In the genomic region with DNA sequence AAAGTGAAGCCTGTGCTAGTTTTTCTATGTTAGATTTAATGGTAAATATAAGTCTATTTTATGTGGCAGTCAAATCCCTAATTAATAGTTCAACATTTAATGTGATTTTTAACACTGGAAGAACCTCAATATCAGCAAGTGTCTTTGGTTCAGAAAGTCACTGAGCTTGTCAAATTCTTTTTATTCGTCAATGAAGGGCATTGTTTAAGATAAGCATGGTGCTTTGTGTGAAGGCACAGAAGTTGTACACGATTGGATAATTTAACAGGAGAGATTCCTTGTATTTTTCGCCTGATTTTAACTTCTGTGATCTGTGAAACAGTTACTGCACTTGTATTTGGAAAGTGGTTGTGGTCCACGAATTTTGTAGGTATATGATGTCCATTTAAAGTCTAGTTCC, we compare ENCODE assay signal across 21 cellular contexts. TPM values are rescaled to one million over a fixed set of nuclear protein-coding genes. Genes with fewer than 3 reads are reported as not detected.
A peak's percentile ranks its signal among the peaks of the same experiment; 100 is the strongest.
DNase-seq lines count a peak whose midpoint lies in the region; ATAC-seq, FAIRE-seq and TF ChIP-seq lines count a peak whose summit lies in the region.
"Had no signal": no experiment of that assay in that cellular context is flagged by ENCODE, and none has a peak within 500 bp of the region (broad histone marks: within the 10 kb centered on the region; RNA-seq: fewer than 3 reads in every experiment).

No MANE protein-coding gene starts in this region.

- ATAC-seq in GM12878 (no peak), HG02610 (IDR thresholded peaks at IDR 0.05; ENCODE audit: unreplicated experiment) (no peak), HG03095 (IDR thresholded peaks at IDR 0.05; ENCODE audit: unreplicated experiment) (no peak)
- ATAC-seq: A549; CD8-positive, alpha-beta T cell had no signal

- SMC1A ChIA-PET in GM12878 (lab: Charles Lee; ENCODE audit: uncharacterized antibody, unreplicated experiment) = interaction anchor here (0.6 to 0.8 kb wide), 2 partner anchors 11 to 327 kb away, joined by 3 to 4 read pairs; no protein-coding TSS in a partner anchor

- no peaks in the 10 kb centered on the region for H4K20me1 ChIP-seq in GM12878 (ENCODE audit: control insufficient read depth, insufficient read depth)

- H3K27me3 ChIP-seq in GM12878 (replicated peaks in 1 of 2; ENCODE audit: control insufficient read depth in 2 of 2, insufficient read depth in 2 of 2, low read length in 1 of 2) = peaks cover 4 to 12% of the 10 kb centered on the region in 2 experiments
- H3K27me3 ChIP-seq: BLaER1 treated with 17β-estradiol and CSF1 and Interleukin-3, amounts not matched to agents 10 nM and 100 nM had no signal

- RAD21 ChIA-PET in GM12878 (lab: Charles Lee; ENCODE audit: unreplicated experiment) = no interaction called here

- intact Hi-C loops in GM12878 (cut with micrococcal nuclease; ENCODE audit: unreplicated experiment) (no loop called here), cardiac septum (cut with DNase I) (no loop called here)

- H3K79me2 ChIP-seq in GM12878 (ENCODE audit: control insufficient read depth, insufficient read depth, low read length) = no peaks in the 10 kb centered on the region

- no peak overlapping the region for H3K9ac ChIP-seq in GM12878 (ENCODE audit: control insufficient read depth, insufficient read depth, low read length)
- H3K9ac ChIP-seq: BLaER1 treated with 17β-estradiol and CSF1 and Interleukin-3, amounts not matched to agents 10 nM and 100 nM had no signal

- no peak for DNase-seq in GM12878 (ENCODE audit: low read depth, low spot score)
- DNase-seq in globus pallidus (ENCODE audit: low spot score) = peak; percentile 40
- DNase-seq in pons (ENCODE audit: low spot score) = peak; percentile 76
- no peak for DNase-seq in cardiac septum (ENCODE audit: low spot score)
- DNase-seq: AML-193; Caco-2; Calu3; CD4-positive, alpha-beta T cell; CD8-positive, alpha-beta T cell; DMS79 treated with DMSO at 0.1 percent for 48 hours; GF-D8 had no signal

- no peak overlapping the region for H3K4me2 ChIP-seq in GM12878 (ENCODE audit: control insufficient read depth, insufficient read depth)
- H3K4me2 ChIP-seq: A549; BLaER1 treated with 17β-estradiol and CSF1 and Interleukin-3, amounts not matched to agents 10 nM and 100 nM had no signal

- FAIRE-seq in GM12878 (lab: Jason Lieb, UNC) = peak; percentile 13
- FAIRE-seq: A549, D721Med, G401.6, GM12892, GM18507 had no signal

- no peaks in the 10 kb centered on the region for H3K9me3 ChIP-seq in GM12878 (replicated peaks; ENCODE audit: control insufficient read depth, insufficient read depth, low read length)
- H3K9me3 ChIP-seq: A549, Caco-2 had no signal

- no peak overlapping the region for H2AFZ ChIP-seq in GM12878 (ENCODE audit: control insufficient read depth, low read depth, low read length)

- TF ChIP-seq EP300 in GM12878 (IDR thresholded peaks at IDR 0.05; ENCODE audit: borderline replicate concordance in 1 of 2, control insufficient read depth in 1 of 2, low read depth in 2 of 2, low read length in 2 of 2) = no peak

- BruUV-seq in GM12878 (replicated peaks; lab: Mats Ljungman, UMichigan) = no TSS peak

- TF ChIP-seq POLR2A in GM12878 (IDR thresholded peaks at IDR 0.05; ENCODE audit: low read depth, low read length) = no peak

- CTCF ChIA-PET in GM12878 (lab: Yijun Ruan, JAX) = no interaction called here

- in situ Hi-C loops in GM12878 (cut with MboI) = no loop called here

- no peaks in the 10 kb centered on the region for H3K36me3 ChIP-seq in GM12878 (ENCODE audit: control insufficient read depth in 2 of 2, insufficient read depth in 2 of 2, low read length in 1 of 2)

- H3K4me3 ChIP-seq in GM12878 = no peak overlapping the region
- H3K4me3 ChIP-seq: A549; BLaER1 treated with 17β-estradiol and CSF1 and Interleukin-3, amounts not matched to agents 10 nM and 100 nM had no signal

- TF ChIP-seq RAD21 in GM12878 (IDR thresholded peaks at IDR 0.05; ENCODE audit: insufficient read depth, low read depth, low read length) = no peak

- WGBS in GM12878 (ENCODE audit: insufficient coverage, insufficient replicate concordance, low lambda C conversion rate, missing lambda C conversion rate) = 14% methylated on average over 4 of the region's 4 CpGs

- TF ChIP-seq CTCF in GM12878 (IDR thresholded peaks at IDR 0.05 in 2 of 3, conservative IDR thresholded peaks at IDR 0.05 in 1 of 3; ENCODE audit: control insufficient read depth in 2 of 3, extremely low read depth in 1 of 3, insufficient read depth in 1 of 3, low read depth in 3 of 3, low read length in 3 of 3) = no peak

- POLR2A ChIA-PET in GM12878 (lab: Charles Lee) = no interaction called here

- H3K27ac ChIP-seq in GM12878 (ENCODE audit: control insufficient read depth, insufficient read depth) = no peak overlapping the region
- H3K27ac ChIP-seq: 22Rv1; A549; BLaER1 treated with 17β-estradiol and CSF1 and Interleukin-3, amounts not matched to agents 10 nM and 100 nM; C4-2B had no signal

- no peaks in the 10 kb centered on the region for H3K4me1 ChIP-seq in GM12878 (ENCODE audit: control insufficient read depth, insufficient read depth, low read length)
- H3K4me1 ChIP-seq: A549, Caco-2 had no signal

TF ChIP-seq in GM12878, 131 proteins besides CTCF, POLR2A, EP300 and RAD21 (continues in another document):
- no peak for TF ChIP-seq NFYA (IDR thresholded peaks at IDR 0.05; ENCODE audit: borderline replicate concordance, low read depth, low read length)
- no peak for TF ChIP-seq BCL3 (IDR thresholded peaks at IDR 0.05; ENCODE audit: borderline replicate concordance, insufficient read depth, low read depth, low read length, poor library complexity, severe bottlenecking)
- TF ChIP-seq JUNB (IDR thresholded peaks at IDR 0.05) = no peak
- TF ChIP-seq, protein P1, sequence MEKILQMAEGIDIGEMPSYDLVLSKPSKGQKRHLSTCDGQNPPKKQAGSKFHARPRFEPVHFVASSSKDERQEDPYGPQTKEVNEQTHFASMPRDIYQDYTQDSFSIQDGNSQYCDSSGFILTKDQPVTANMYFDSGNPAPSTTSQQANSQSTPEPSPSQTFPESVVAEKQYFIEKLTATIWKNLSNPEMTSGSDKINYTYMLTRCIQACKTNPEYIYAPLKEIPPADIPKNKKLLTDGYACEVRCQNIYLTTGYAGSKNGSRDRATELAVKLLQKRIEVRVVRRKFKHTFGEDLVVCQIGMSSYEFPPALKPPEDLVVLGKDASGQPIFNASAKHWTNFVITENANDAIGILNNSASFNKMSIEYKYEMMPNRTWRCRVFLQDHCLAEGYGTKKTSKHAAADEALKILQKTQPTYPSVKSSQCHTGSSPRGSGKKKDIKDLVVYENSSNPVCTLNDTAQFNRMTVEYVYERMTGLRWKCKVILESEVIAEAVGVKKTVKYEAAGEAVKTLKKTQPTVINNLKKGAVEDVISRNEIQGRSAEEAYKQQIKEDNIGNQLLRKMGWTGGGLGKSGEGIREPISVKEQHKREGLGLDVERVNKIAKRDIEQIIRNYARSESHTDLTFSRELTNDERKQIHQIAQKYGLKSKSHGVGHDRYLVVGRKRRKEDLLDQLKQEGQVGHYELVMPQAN (conservative IDR thresholded peaks at IDR 0.05) = no peak
- no peak for TF ChIP-seq ZNF274 (IDR thresholded peaks at IDR 0.05; ENCODE audit: insufficient read depth, insufficient read length)
- no peak for TF ChIP-seq RBBP5 (conservative IDR thresholded peaks at IDR 0.05)

RNA-seq across cellular contexts. Expression of gene RB1, which starts 30.2 kb away (rescaled TPM):
- 19.3 and 23.5 TPM in 2 replicates for total RNA-seq in GM12878 (2013; cell fraction: nucleolus; rRNA removed)
- 7.2 and 8.7 TPM in 2 replicates for total RNA-seq in GM12878 (2014; rRNA removed)
- total RNA-seq in GM12878 (2014; rRNA removed; fragmentation: Illumina TruSeq; extraction: Trizol) = 8.5 and 9.4 TPM in 2 replicates
- 7.5 and 9.0 TPM in 2 replicates for total RNA-seq in GM12878 (2021)
- polyA plus RNA-seq in GM12878 (2011; ENCODE audit: low read depth) = 4.1 TPM
- 45.0 and 74.9 TPM in 2 replicates for polyA plus RNA-seq in GM12878 (2011; rRNA removed)
- polyA plus RNA-seq in GM12878 (2011; cell fraction: cytosol; rRNA removed) = 14.8 and 20.7 TPM in 2 replicates
- polyA plus RNA-seq in GM12878 (2011; cell fraction: nucleus; rRNA removed) = 34.6 and 39.4 TPM in 2 replicates
- polyA plus RNA-seq in GM12878 (2012) = 7.8 and 13.0 TPM in 2 replicates
- 10.3 and 10.6 TPM in 2 replicates for polyA plus RNA-seq in GM12878 (2014; fragmentation: Illumina TruSeq; extraction: Trizol)
- polyA plus RNA-seq in GM12878 (2014; fragmentation: Nextera tagmentation; extraction: Ambion mirVana) = 1 to 10 TPM; 2.8 to 3.6 TPM
- polyA plus RNA-seq in GM12878 (2014; rRNA removed) = 3.9 and 5.1 TPM in 2 replicates
- 10 to 100 TPM in 1 of 2 experiments, 1 to 10 TPM in 1; 7.6 to 10.5 TPM for polyA plus RNA-seq in GM12878 (2016; fragmentation: Nextera tagmentation; extraction: Ambion mirVana)
- polyA minus RNA-seq in GM12878 (2011; rRNA and poly(A)+ RNA removed) = 16.6 and 24.3 TPM in 2 replicates
- polyA minus RNA-seq in GM12878 (2011; cell fraction: cytosol; rRNA and poly(A)+ RNA removed) = 10.6 and 14.7 TPM in 2 replicates
- polyA minus RNA-seq in GM12878 (2011; cell fraction: nucleus; rRNA and poly(A)+ RNA removed) = 21.5 and 33.9 TPM in 2 replicates
- 27.6 TPM for total RNA-seq in cardiac septum

RNA-seq across cellular contexts. Expression of gene ITM2B, which starts 40.3 kb away (rescaled TPM):
- total RNA-seq in GM12878 (2013; cell fraction: nucleolus; rRNA removed) = 1.9 and 2.3 TPM in 2 replicates
- 2.7 and 3.2 TPM in 2 replicates for total RNA-seq in GM12878 (2014; rRNA removed)
- 4.6 and 4.8 TPM in 2 replicates for total RNA-seq in GM12878 (2014; rRNA removed; fragmentation: Illumina TruSeq; extraction: Trizol)
- 6.8 and 7.2 TPM in 2 replicates for total RNA-seq in GM12878 (2021)
- 9.4 TPM for polyA plus RNA-seq in GM12878 (2011; ENCODE audit: low read depth)
- 18.1 and 22.6 TPM in 2 replicates for polyA plus RNA-seq in GM12878 (2011; rRNA removed)
- 7.1 and 10.4 TPM in 2 replicates for polyA plus RNA-seq in GM12878 (2011; cell fraction: cytosol; rRNA removed)
- 4.8 and 6.8 TPM in 2 replicates for polyA plus RNA-seq in GM12878 (2011; cell fraction: nucleus; rRNA removed)
- polyA plus RNA-seq in GM12878 (2012) = 17.1 and 24.4 TPM in 2 replicates
- 6.4 and 10.4 TPM in 2 replicates for polyA plus RNA-seq in GM12878 (2014; fragmentation: Illumina TruSeq; extraction: Trizol)
- 1 to 10 TPM; 3.3 to 5.0 TPM for polyA plus RNA-seq in GM12878 (2014; fragmentation: Nextera tagmentation; extraction: Ambion mirVana)
- polyA plus RNA-seq in GM12878 (2014; rRNA removed) = 2.5 and 4.6 TPM in 2 replicates
- polyA plus RNA-seq in GM12878 (2016; fragmentation: Nextera tagmentation; extraction: Ambion mirVana) = 1 to 10 TPM; 4.5 to 5.0 TPM
- 2.6 and 6.4 TPM in 2 replicates for polyA minus RNA-seq in GM12878 (2011; rRNA and poly(A)+ RNA removed)
- polyA minus RNA-seq in GM12878 (2011; cell fraction: cytosol; rRNA and poly(A)+ RNA removed) = 3.3 and 6.5 TPM in 2 replicates
- polyA minus RNA-seq in GM12878 (2011; cell fraction: nucleus; rRNA and poly(A)+ RNA removed) = 0.60 and 0.77 TPM in 2 replicates
- total RNA-seq in cardiac septum = 386 TPM

Comparison
In these comparisons a context has a peak if more than half of its experiments do, and no peak if none do; other contexts are left out.
1. DNase-seq: peak in globus pallidus (single experiment) and pons (single experiment); none in GM12878 (single experiment) and cardiac septum (single experiment).
2. RNA of gene ITM2B, which starts 40.3 kb away (total RNA-seq): 386 TPM in cardiac septum (single experiment); 1.9 to 7.2 TPM in GM12878; every median in the first group is over 10 times any median in the second.